Comparison of ENCODE assay signal across 20 cellular contexts in the genomic region with DNA sequence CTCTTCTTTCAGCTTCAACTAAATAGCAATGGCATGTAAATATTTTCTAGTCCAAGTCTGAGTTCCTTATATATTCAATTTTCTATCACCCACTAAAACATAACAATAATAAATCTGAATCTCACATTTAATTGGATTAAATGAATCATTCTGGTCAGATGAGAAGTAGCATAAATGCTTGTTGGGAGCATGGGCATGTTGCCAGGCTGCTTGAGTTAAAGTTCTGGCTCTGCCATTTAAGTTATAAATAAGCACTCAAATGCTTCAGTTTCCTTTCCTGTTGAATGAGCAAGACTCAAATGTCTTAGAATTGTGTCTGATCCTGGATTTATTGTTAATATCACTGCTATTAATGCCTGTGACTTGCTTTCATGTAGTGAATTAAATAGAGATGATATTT.
A peak's percentile ranks its signal among the peaks of the same experiment; 100 is the strongest.
DNase-seq lines count a peak whose midpoint lies in the region; ATAC-seq, FAIRE-seq and TF ChIP-seq lines count a peak whose summit lies in the region.
"Had no signal": no experiment of that assay in that cellular context is flagged by ENCODE, and none has a peak within 500 bp of the region (broad histone marks: within the 10 kb centered on the region; RNA-seq: fewer than 3 reads in every experiment).

No MANE protein-coding gene starts in this region.

- intact Hi-C loops in testis (cut with DNase I; ENCODE audit: low total_unique reads): no loop called here

- no peak for TF ChIP-seq CTCF in astrocyte (IDR thresholded peaks at IDR 0.05; ENCODE audit: insufficient read depth, low read depth, low read length)
- no peak for TF ChIP-seq CTCF in testis (IDR thresholded peaks at IDR 0.05)

- no peak overlapping the region for H3K4me3 ChIP-seq in astrocyte (ENCODE audit: insufficient read depth, low read depth, low read length)
- no peak overlapping the region for H3K4me3 ChIP-seq in testis
- H3K4me3 ChIP-seq: dorsolateral prefrontal cortex had no signal

- no peak overlapping the region for H3K4me2 ChIP-seq in astrocyte (ENCODE audit: low read length)

- H3K9ac ChIP-seq in astrocyte (ENCODE audit: low read length): no peak overlapping the region

- FAIRE-seq in astrocyte (lab: Jason Lieb, UNC): no peak
- FAIRE-seq: RCC 7860 had no signal

- H2AFZ ChIP-seq in astrocyte (ENCODE audit: low read depth, low read length): no peak overlapping the region

- no peak for ATAC-seq in HG03442 (IDR thresholded peaks at IDR 0.05; ENCODE audit: unreplicated experiment)
- ATAC-seq: foreskin keratinocyte had no signal

- H3K27ac Mint-ChIP-seq in astrocyte (ENCODE audit: unreplicated experiment): no peak overlapping the region
- H3K27ac Mint-ChIP-seq: activated T-helper 2 cell treated with anti-CD3 and anti-CD28 coated beads, Interferon-gamma antibody, Interleukin-2, Interleukin-4, amounts not matched to agents 10 μg/mL and 5 μg/mL and 100 μg/mL, durations not matched to agents 14 hours and 24 hours and 36 hours; nephron progenitor cell had no signal

- no peaks in the 10 kb centered on the region for H3K4me1 Mint-ChIP-seq in astrocyte (ENCODE audit: low read depth, unreplicated experiment)

- H3K36me3 Mint-ChIP-seq in astrocyte (ENCODE audit: low read depth, unreplicated experiment): no peaks in the 10 kb centered on the region

- no peaks in the 10 kb centered on the region for H3K9me3 ChIP-seq in astrocyte (ENCODE audit: insufficient read depth, low read depth, low read length)
- no peaks in the 10 kb centered on the region for H3K9me3 ChIP-seq in testis

- no peaks in the 10 kb centered on the region for H3K27me3 Mint-ChIP-seq in astrocyte (ENCODE audit: low read depth, unreplicated experiment)

- DNase-seq in NCI-H82 (lab: John Stamatoyannopoulos, UW) (peak; percentile 8), NCI-H82 treated with DMSO at 0.1 percent for 48 hours (lab: John Stamatoyannopoulos, UW; ENCODE audit: unreplicated experiment) (no peak), astrocyte (ENCODE audit: low read depth) (peak; percentile 42), glomerular endothelial cell (ENCODE audit: extremely low read depth, low read depth, low spot score) (peak; percentile 10), testis (peak; percentile 35), SW 1271 (lab: John Stamatoyannopoulos, UW) (no peak)
- DNase-seq in activated CD8-positive, alpha-beta memory T cell treated with anti-CD3 and anti-CD28 coated beads, Interleukin-2, amount 50 U/mL, for 48 hours: no peak
- DNase-seq: DMS79; Kasumi-1; NCI-H1930; NCI-H748 treated with DMSO at 0.1 percent for 48 hours; nephron progenitor cell; stimulated activated CD4-positive, alpha-beta T cell treated with anti-CD3 and anti-CD28 coated beads, Interleukin-1b, Interleukin-23, amount 100 ng/mL, for 48 hours had no signal

- TF ChIP-seq POLR2A in testis (IDR thresholded peaks at IDR 0.05): no peak

- H3K27ac ChIP-seq in astrocyte (ENCODE audit: low read depth, low read length) (no peak overlapping the region), testis (no peak overlapping the region)
- H3K27ac ChIP-seq: 22Rv1, C4-2B, dorsolateral prefrontal cortex, foreskin keratinocyte had no signal

- no peaks in the 10 kb centered on the region for H3K79me2 ChIP-seq in astrocyte (ENCODE audit: insufficient read depth, low read length)

- H3K27me3 ChIP-seq in astrocyte (ENCODE audit: insufficient read depth, low read length) (no peaks in the 10 kb centered on the region), testis (no peaks in the 10 kb centered on the region)
- H3K27me3 ChIP-seq: dorsolateral prefrontal cortex, foreskin keratinocyte had no signal

- H3K36me3 ChIP-seq in astrocyte (ENCODE audit: insufficient read depth, low read length) (no peaks in the 10 kb centered on the region), testis (ENCODE audit: low read depth, missing control alignments) (no peaks in the 10 kb centered on the region)

- H3K4me1 ChIP-seq in astrocyte (ENCODE audit: insufficient read depth, low read length): no peaks in the 10 kb centered on the region
- H3K4me1 ChIP-seq in testis: no peaks in the 10 kb centered on the region

- no peak overlapping the region for H3K4me3 Mint-ChIP-seq in astrocyte (ENCODE audit: unreplicated experiment)
- H3K4me3 Mint-ChIP-seq: nephron progenitor cell had no signal

- no peaks in the 10 kb centered on the region for H4K20me1 ChIP-seq in astrocyte (ENCODE audit: insufficient read depth, low read length)

- H3K9me3 Mint-ChIP-seq in astrocyte (ENCODE audit: unreplicated experiment): no peaks in the 10 kb centered on the region
- H3K9me3 Mint-ChIP-seq: activated T-helper 2 cell treated with anti-CD3 and anti-CD28 coated beads, Interferon-gamma antibody, Interleukin-2, Interleukin-4, amounts not matched to agents 10 μg/mL and 5 μg/mL and 100 μg/mL, durations not matched to agents 14 hours and 24 hours and 36 hours; nephron progenitor cell had no signal

Comparison
In these comparisons a context has a peak if more than half of its experiments do, and no peak if none do; other contexts are left out.
1. DNase-seq: peak in NCI-H82 (single experiment), astrocyte (single experiment), glomerular endothelial cell (single experiment) and testis (single experiment); none in NCI-H82 treated with DMSO at 0.1 percent for 48 hours (single experiment), SW 1271 (0 of 2) and activated CD8-positive, alpha-beta memory T cell treated with anti-CD3 and anti-CD28 coated beads, Interleukin-2, amount 50 U/mL, for 48 hours (single experiment).